In the genomic region with DNA sequence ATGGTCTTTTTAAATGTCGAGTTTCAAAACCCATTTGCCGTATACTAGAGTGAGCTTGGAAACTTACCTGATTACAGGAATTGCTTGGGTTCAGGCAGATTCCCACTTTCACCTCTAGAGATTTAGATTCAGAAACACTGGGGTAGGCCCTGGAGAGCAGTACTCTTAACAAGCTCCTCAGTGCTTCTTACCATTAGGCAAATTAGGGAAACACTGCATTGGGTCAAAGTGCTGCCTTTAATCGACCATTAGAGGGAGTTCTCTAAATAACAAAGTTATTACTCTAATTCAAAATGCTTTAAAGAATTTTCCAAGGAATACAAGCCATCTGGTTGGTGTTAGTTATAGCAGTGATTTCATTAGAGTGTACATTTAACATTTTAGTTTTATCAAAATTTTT, we compare ENCODE assay signal across 11 cellular contexts.
DNase-seq lines count a peak whose midpoint lies in the region; ATAC-seq and TF ChIP-seq lines count a peak whose summit lies in the region.
"Had no signal": no experiment of that assay in that cellular context is flagged by ENCODE, and none has a peak within 500 bp of the region (broad histone marks: within the 10 kb centered on the region; RNA-seq: fewer than 3 reads in every experiment).

No MANE protein-coding gene starts in this region.

- H4K20me1 ChIP-seq in hepatocyte (ENCODE audit: insufficient read depth, poor library complexity, severe bottlenecking): no peaks in the 10 kb centered on the region

- no peak for DNase-seq in Right ventricle myocardium superior
- no peak for DNase-seq in cardiac septum (ENCODE audit: low spot score)
- DNase-seq in amniotic epithelial cell (ENCODE audit: low read depth): peak; percentile 16
- no peak for DNase-seq in hepatocyte (ENCODE audit: low spot score)
- DNase-seq in effector memory CD4-positive, alpha-beta T cell: no peak
- DNase-seq in ovary: no peak
- DNase-seq: activated CD8-positive, alpha-beta memory T cell treated with anti-CD3 and anti-CD28 coated beads, Interleukin-2, amount 50 U/mL, for 48 hours; CD4-positive, CD25-positive, alpha-beta regulatory T cell; effector CD8-positive, alpha-beta T cell had no signal

- no peaks in the 10 kb centered on the region for H3K9me2 ChIP-seq in hepatocyte (replicated peaks; ENCODE audit: insufficient read depth)

- ATAC-seq in Right ventricle myocardium superior (ENCODE audit: poor library complexity) (peak; percentile 68), GM21515 (IDR thresholded peaks at IDR 0.05; ENCODE audit: unreplicated experiment) (no peak), HG02798 (IDR thresholded peaks at IDR 0.05; ENCODE audit: poor library complexity, unreplicated experiment) (no peak)

- H3K27me3 ChIP-seq in hepatocyte (no peaks in the 10 kb centered on the region), ovary (no peaks in the 10 kb centered on the region)
- no peaks in the 10 kb centered on the region for H3K27me3 ChIP-seq in effector memory CD4-positive, alpha-beta T cell (replicated peaks; ENCODE audit: control insufficient read depth, insufficient read depth, low read length, poor library complexity, severe bottlenecking)

- H3K4me2 ChIP-seq in hepatocyte: no peak overlapping the region

- WGBS in hepatocyte (ENCODE audit: low lambda C conversion rate, missing lambda C conversion rate): 72% methylated on average over 3 of the region's 3 CpGs
- 64 to 65% (median 64%) methylated on average over 3 of the region's 3 CpGs for WGBS in ovary, 3 donors

- H3K27ac ChIP-seq in hepatocyte (no peak overlapping the region), ovary (no peak overlapping the region)
- no peak overlapping the region for H3K27ac ChIP-seq in effector memory CD4-positive, alpha-beta T cell (ENCODE audit: insufficient read depth, low read length, poor library complexity, severe bottlenecking)

- H3K9me3 ChIP-seq in hepatocyte (ENCODE audit: low read depth) (no peaks in the 10 kb centered on the region), ovary (no peaks in the 10 kb centered on the region)
- H3K9me3 ChIP-seq in effector memory CD4-positive, alpha-beta T cell (ENCODE audit: control insufficient read depth, low read length): no peaks in the 10 kb centered on the region

- H3K4me1 ChIP-seq in hepatocyte (ENCODE audit: insufficient read depth) (no peaks in the 10 kb centered on the region), ovary (ENCODE audit: insufficient read depth) (peaks cover 2% of the 10 kb centered on the region)
- H3K4me1 ChIP-seq in effector memory CD4-positive, alpha-beta T cell (ENCODE audit: control insufficient read depth, insufficient read depth, low read length, poor library complexity, severe bottlenecking): no peaks in the 10 kb centered on the region

- TF ChIP-seq CTCF in hepatocyte (IDR thresholded peaks at IDR 0.05; ENCODE audit: poor library complexity) (peak; percentile 35), ovary (IDR thresholded peaks at IDR 0.05) (no peak)

- H3K4me3 ChIP-seq in hepatocyte (no peak overlapping the region), ovary (no peak overlapping the region)
- H3K4me3 ChIP-seq in effector memory CD4-positive, alpha-beta T cell (ENCODE audit: insufficient read depth, low read depth, low read length, poor library complexity, severe bottlenecking): no peak overlapping the region

- H3K36me3 ChIP-seq in hepatocyte (replicated peaks; ENCODE audit: insufficient read depth, low read depth): no peaks in the 10 kb centered on the region
- no peaks in the 10 kb centered on the region for H3K36me3 ChIP-seq in effector memory CD4-positive, alpha-beta T cell (ENCODE audit: control insufficient read depth, insufficient read depth, low read length)
- H3K36me3 ChIP-seq in ovary: no peaks in the 10 kb centered on the region

- no peaks in the 10 kb centered on the region for H3K79me2 ChIP-seq in hepatocyte

- no peak for TF ChIP-seq EP300 in ovary (IDR thresholded peaks at IDR 0.05)

- no peak for TF ChIP-seq POLR2A in ovary (IDR thresholded peaks at IDR 0.05)

- no peak overlapping the region for H2AFZ ChIP-seq in hepatocyte

- intact Hi-C loops in Right ventricle myocardium superior (cut with DNase I): loop anchor here (5.0 kb wide), 1 partner anchor 344 kb away; no protein-coding TSS in a partner anchor
- intact Hi-C loops in cardiac septum (cut with DNase I): no loop called here
- intact Hi-C loops in ovary (cut with DNase I): no loop called here
